In the genomic region with DNA sequence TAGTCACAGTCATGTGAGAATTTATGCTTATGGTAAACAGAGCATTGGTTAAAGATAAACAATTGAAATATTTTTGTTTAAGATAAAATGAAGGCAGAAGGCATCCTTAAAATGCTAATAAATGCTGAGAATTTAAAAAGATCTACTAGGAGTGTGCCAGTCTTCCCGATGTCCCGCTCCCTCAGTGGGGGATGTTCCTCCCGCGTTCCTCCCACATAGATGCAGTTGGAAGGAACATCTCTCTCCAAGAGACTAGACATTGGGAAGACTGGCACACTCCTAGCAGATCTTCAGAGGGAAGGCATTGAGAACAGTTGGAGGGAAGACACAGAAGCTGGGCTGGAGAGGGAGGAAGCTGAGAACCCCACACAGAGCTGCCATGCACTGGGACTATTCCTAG, we compare ENCODE assay signal across 24 cellular contexts.
"Had no signal": no experiment of that assay in that cellular context is flagged by ENCODE, and none has a peak within 500 bp of the region (broad histone marks: within the 10 kb centered on the region; RNA-seq: fewer than 3 reads in every experiment).

No MANE protein-coding gene starts in this region.

- H3K27ac ChIP-seq: neutrophil, pancreas, prostate gland, right lobe of liver, sigmoid colon, stomach, thoracic aorta, thyroid gland, tibial nerve, upper lobe of left lung, vagina had no signal

- H3K27me3 ChIP-seq: neutrophil, pancreas, right lobe of liver, sigmoid colon, stomach, thyroid gland, tibial nerve, upper lobe of left lung, vagina had no signal

- ATAC-seq: natural killer cell; pancreas; right cardiac atrium; stimulated activated effector memory CD8-positive, alpha-beta T cell treated with anti-CD3 and anti-CD28 coated beads, Interleukin-12 subunit alpha, Interleukin-12 subunit beta, amount 100 ng/mL, for 72 hours; stimulated activated naive B cell treated with anti-CD40 and anti-IgM and Interleukin-4, amounts not matched to agents 10 μg/mL and 1 μg/mL and 100 μg/mL, for 72 hours had no signal

- H3K4me3 ChIP-seq: pancreas, prostate gland, right lobe of liver, sigmoid colon, stomach, thoracic aorta, thyroid gland, tibial nerve, upper lobe of left lung, vagina had no signal

- DNase-seq: natural killer cell; nucleus accumbens; pancreas; retina; right cardiac atrium; right lobe of liver; sigmoid colon; small intestine; stimulated activated CD4-positive, alpha-beta T cell treated with anti-CD3 and anti-CD28 coated beads, Interleukin-15, amount 100 ng/mL, for 24 hours; stimulated activated CD4-positive, alpha-beta T cell treated with anti-CD3 and anti-CD28 coated beads, Interleukin-2, amount 100 ng/mL, for 24 hours; stimulated activated CD4-positive, alpha-beta T cell treated with anti-CD3 and anti-CD28 coated beads, Interleukin-2, amount 100 ng/mL, for 48 hours; stimulated activated CD4-positive, alpha-beta T cell treated with anti-CD3 and anti-CD28 coated beads, Interleukin-4, amount 100 ng/mL, for 24 hours; stimulated activated naive B cell treated with anti-CD40 and anti-IgM and Interleukin-4, amounts not matched to agents 10 μg/mL and 1 μg/mL and 100 μg/mL, for 72 hours; stimulated activated naive CD4-positive, alpha-beta T cell treated with Interleukin-2 at 50 U/mL for 16 hours; stomach; thyroid gland; trophoblast cell had no signal

- H3K4me1 ChIP-seq: prostate gland, right lobe of liver, sigmoid colon, vagina had no signal

- H3K9me3 ChIP-seq: neutrophil, pancreas, prostate gland, right lobe of liver, sigmoid colon, stomach, thoracic aorta, thyroid gland, upper lobe of left lung, vagina had no signal

- H3K36me3 ChIP-seq: neutrophil, pancreas, prostate gland, right lobe of liver, sigmoid colon, stomach, thoracic aorta, thyroid gland, tibial nerve, upper lobe of left lung, vagina had no signal
